ENCODE assay signal across 2 cellular contexts in genomic region chrX:119292445-119292844, GRCh38.
TF ChIP-seq lines count a peak whose summit lies in the region.

No MANE protein-coding gene starts in this region.

TF ChIP-seq in GM12878, 131 proteins besides CTCF, POLR2A, EP300 and RAD21:
- TF ChIP-seq SIN3A (IDR thresholded peaks at IDR 0.05; ENCODE audit: low read depth, low read length) (no peak), SUZ12 (IDR thresholded peaks at IDR 0.05; ENCODE audit: unreplicated experiment) (no peak), SMAD1 (IDR thresholded peaks at IDR 0.05; ENCODE audit: low read depth, partially characterized antibody) (no peak), BRCA1 (IDR thresholded peaks at IDR 0.05; ENCODE audit: low read depth, low read length) (no peak), LARP7 (IDR thresholded peaks at IDR 0.05) (no peak), TARDBP (IDR thresholded peaks at IDR 0.05; ENCODE audit: borderline replicate concordance) (no peak), EED (IDR thresholded peaks at IDR 0.05; ENCODE audit: low read depth) (no peak), FOXM1 (IDR thresholded peaks at IDR 0.05; ENCODE audit: low read depth, low read length) (no peak), ZBTB40 (IDR thresholded peaks at IDR 0.05; ENCODE audit: borderline replicate concordance) (no peak), SP1 (IDR thresholded peaks at IDR 0.05; ENCODE audit: low read depth, low read length) (no peak), BCL11A (IDR thresholded peaks at IDR 0.05; ENCODE audit: low read depth, low read length) (no peak)
- TF ChIP-seq, protein P1, sequence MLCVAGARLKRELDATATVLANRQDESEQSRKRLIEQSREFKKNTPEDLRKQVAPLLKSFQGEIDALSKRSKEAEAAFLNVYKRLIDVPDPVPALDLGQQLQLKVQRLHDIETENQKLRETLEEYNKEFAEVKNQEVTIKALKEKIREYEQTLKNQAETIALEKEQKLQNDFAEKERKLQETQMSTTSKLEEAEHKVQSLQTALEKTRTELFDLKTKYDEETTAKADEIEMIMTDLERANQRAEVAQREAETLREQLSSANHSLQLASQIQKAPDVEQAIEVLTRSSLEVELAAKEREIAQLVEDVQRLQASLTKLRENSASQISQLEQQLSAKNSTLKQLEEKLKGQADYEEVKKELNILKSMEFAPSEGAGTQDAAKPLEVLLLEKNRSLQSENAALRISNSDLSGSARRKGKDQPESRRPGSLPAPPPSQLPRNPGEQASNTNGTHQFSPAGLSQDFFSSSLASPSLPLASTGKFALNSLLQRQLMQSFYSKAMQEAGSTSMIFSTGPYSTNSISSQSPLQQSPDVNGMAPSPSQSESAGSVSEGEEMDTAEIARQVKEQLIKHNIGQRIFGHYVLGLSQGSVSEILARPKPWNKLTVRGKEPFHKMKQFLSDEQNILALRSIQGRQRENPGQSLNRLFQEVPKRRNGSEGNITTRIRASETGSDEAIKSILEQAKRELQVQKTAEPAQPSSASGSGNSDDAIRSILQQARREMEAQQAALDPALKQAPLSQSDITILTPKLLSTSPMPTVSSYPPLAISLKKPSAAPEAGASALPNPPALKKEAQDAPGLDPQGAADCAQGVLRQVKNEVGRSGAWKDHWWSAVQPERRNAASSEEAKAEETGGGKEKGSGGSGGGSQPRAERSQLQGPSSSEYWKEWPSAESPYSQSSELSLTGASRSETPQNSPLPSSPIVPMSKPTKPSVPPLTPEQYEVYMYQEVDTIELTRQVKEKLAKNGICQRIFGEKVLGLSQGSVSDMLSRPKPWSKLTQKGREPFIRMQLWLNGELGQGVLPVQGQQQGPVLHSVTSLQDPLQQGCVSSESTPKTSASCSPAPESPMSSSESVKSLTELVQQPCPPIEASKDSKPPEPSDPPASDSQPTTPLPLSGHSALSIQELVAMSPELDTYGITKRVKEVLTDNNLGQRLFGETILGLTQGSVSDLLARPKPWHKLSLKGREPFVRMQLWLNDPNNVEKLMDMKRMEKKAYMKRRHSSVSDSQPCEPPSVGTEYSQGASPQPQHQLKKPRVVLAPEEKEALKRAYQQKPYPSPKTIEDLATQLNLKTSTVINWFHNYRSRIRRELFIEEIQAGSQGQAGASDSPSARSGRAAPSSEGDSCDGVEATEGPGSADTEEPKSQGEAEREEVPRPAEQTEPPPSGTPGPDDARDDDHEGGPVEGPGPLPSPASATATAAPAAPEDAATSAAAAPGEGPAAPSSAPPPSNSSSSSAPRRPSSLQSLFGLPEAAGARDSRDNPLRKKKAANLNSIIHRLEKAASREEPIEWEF (IDR thresholded peaks at IDR 0.05; ENCODE audit: insufficient replicate concordance, low read depth, low read length), result no peak
- TF ChIP-seq, protein P2, sequence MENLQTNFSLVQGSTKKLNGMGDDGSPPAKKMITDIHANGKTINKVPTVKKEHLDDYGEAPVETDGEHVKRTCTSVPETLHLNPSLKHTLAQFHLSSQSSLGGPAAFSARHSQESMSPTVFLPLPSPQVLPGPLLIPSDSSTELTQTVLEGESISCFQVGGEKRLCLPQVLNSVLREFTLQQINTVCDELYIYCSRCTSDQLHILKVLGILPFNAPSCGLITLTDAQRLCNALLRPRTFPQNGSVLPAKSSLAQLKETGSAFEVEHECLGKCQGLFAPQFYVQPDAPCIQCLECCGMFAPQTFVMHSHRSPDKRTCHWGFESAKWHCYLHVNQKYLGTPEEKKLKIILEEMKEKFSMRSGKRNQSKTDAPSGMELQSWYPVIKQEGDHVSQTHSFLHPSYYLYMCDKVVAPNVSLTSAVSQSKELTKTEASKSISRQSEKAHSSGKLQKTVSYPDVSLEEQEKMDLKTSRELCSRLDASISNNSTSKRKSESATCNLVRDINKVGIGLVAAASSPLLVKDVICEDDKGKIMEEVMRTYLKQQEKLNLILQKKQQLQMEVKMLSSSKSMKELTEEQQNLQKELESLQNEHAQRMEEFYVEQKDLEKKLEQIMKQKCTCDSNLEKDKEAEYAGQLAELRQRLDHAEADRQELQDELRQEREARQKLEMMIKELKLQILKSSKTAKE (IDR thresholded peaks at IDR 0.05; ENCODE audit: low read depth, poor library complexity, severe bottlenecking), result no peak

TF ChIP-seq in HepG2, 621 proteins besides CTCF, POLR2A, EP300 and RAD21 (continued from another document):
- TF ChIP-seq MIER2 (CRISPR knock-in tag; IDR thresholded peaks at IDR 0.05), result no peak
- no peak for TF ChIP-seq ZFP1 (CRISPR knock-in tag; IDR thresholded peaks at IDR 0.05)
- TF ChIP-seq ZBTB21 (CRISPR knock-in tag; IDR thresholded peaks at IDR 0.05), result no peak
- TF ChIP-seq HNRNPL (IDR thresholded peaks at IDR 0.05; ENCODE audit: low read depth, low read length), result no peak
- TF ChIP-seq TP53 (CRISPR knock-in tag; conservative IDR thresholded peaks at IDR 0.05), result no peak
- TF ChIP-seq HOXA3 (CRISPR knock-in tag; IDR thresholded peaks at IDR 0.05), result no peak
- TF ChIP-seq STAG1 (CRISPR knock-in tag; IDR thresholded peaks at IDR 0.05), result peak; percentile 26; the same call in 1 of the 2 replicates
- TF ChIP-seq ZFY (CRISPR knock-in tag; IDR thresholded peaks at IDR 0.05), result no peak
